1 cellular context compared by ENCODE assay signal in genomic region chr7:80313067-80313626, GRCh38.
TF ChIP-seq lines count a peak whose summit lies in the region.

No MANE protein-coding gene starts in this region.

TF ChIP-seq in endothelial cell of umbilical vein, 7 proteins besides CTCF, POLR2A, EP300 and RAD21 (continued from another document):
- TF ChIP-seq MAX (IDR thresholded peaks at IDR 0.05; ENCODE audit: insufficient read depth, insufficient read length) (no peak), POLR2AphosphoS5 (IDR thresholded peaks at IDR 0.05; ENCODE audit: insufficient read depth, low read depth, low read length) (peak; percentile 28), JUN (IDR thresholded peaks at IDR 0.05; ENCODE audit: borderline replicate concordance, insufficient read depth, insufficient read length, low read depth) (no peak), GATA2 (IDR thresholded peaks at IDR 0.05; ENCODE audit: insufficient read depth, insufficient read length, low read depth, low read length) (peak; percentile 93), EZH2 (IDR thresholded peaks at IDR 0.05; ENCODE audit: borderline replicate concordance, low read depth, low read length, severe bottlenecking) (no peak)
